Comparison of ENCODE assay signal across 8 cellular contexts in the genomic region with DNA sequence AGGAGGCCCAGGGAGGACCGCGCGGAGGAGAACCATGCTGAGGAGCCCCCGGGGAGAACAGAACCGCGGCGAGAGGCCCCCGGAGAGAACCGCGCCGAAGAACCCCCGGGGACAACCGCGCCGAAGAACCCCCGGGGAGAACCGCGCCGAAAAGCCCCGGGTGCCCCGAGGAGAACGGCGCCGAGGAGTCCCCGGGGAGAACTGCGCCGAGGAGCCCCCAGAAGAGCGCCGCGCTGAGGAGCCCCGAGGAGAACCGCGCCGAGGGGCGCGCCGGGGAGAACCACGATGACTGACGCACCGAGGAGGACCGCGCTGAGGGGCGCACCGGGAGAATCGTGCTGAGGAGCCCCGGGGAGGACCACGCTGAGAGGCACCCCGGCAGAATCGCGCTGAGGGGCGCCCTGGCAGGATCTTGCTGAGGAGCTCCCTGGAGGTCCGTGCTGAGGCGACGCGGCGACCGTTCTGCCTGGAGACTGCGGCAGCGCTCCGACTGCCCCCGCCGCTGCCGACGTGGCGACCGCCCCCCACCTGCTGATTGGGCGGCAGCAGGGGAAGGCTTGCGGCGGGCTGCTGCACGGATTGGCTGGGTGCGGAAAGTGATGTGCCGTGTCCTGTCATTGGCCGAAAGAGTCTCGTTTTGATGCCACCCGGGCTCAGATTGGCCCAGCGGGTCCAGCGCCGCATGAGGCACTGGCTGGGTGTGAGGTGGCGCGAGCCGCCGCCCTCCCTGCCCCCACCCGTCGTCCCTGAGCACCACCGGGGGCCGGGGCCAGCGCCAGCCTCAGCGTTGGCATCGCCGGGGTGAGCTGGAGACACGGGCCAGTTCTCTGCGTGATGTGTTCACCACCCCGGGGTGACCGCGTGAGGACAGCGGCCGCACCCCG. TPM values are rescaled to one million over a fixed set of nuclear protein-coding genes. Genes with fewer than 3 reads are reported as not detected.
DNase-seq lines count a peak whose midpoint lies in the region; ATAC-seq and TF ChIP-seq lines count a peak whose summit lies in the region.

KCNQ1OT1 (minus strand) TSS at position 464 of the 884 bp plus-strand sequence.

- peak within 1 kb of the TSS; percentile 80 for H3K4me2 ChIP-seq in OCI-LY1 (ENCODE audit: low read length)

- BruUV-seq in Calu3 (replicated peaks; lab: Mats Ljungman, UMichigan) = no TSS peak

- H3F3A ChIP-seq in OCI-LY1 (ENCODE audit: insufficient read depth, low read length) = no peaks in the 10 kb centered on the region

- no peaks in the 10 kb centered on the region for H3K27me3 Mint-ChIP-seq in Calu3 (ENCODE audit: unreplicated experiment)

- peaks cover 19% of the 10 kb centered on the region for H3K36me3 Mint-ChIP-seq in Calu3 (ENCODE audit: insufficient read depth, unreplicated experiment)

- H3K9me3 Mint-ChIP-seq in Calu3 (ENCODE audit: low read depth, unreplicated experiment) = no peaks in the 10 kb centered on the region

- H3K79me2 ChIP-seq in OCI-LY1 (ENCODE audit: insufficient read depth, low read length) = peaks cover 21% of the 10 kb centered on the region

- H3K4me3 Mint-ChIP-seq in Calu3 (ENCODE audit: low read depth, unreplicated experiment) = peak within 1 kb of the TSS; percentile 62

- H4K20me1 ChIP-seq in OCI-LY1 (ENCODE audit: insufficient read depth, low read length) = no peaks in the 10 kb centered on the region

- peak within 1 kb of the TSS; percentile 30 for H3K27ac Mint-ChIP-seq in Calu3 (ENCODE audit: unreplicated experiment)

- H3K4me1 ChIP-seq in OCI-LY1 (ENCODE audit: insufficient read depth, low read length, severe bottlenecking) (peaks cover 76% of the 10 kb centered on the region), mucosa of rectum (ENCODE audit: control insufficient read depth in 2 of 2, insufficient read depth in 2 of 2, low read length in 2 of 2) (peaks cover 0 to 9% of the 10 kb centered on the region in 2 donors)

- DNase-seq in Calu3 (peak; percentile 78), HUDEP-2 (lab: John Stamatoyannopoulos, UW; ENCODE audit: unreplicated experiment in 76 of 76) (peak in 73 of 76 experiments; percentile 43 to 89 (median 79)), activated T-cell treated with anti-CD3 and anti-CD28 coated beads for 4 hours (peak; percentile 74), epithelial cell of proximal tubule (ENCODE audit: low read depth) (peak; percentile 38)
- DNase-seq in stimulated activated CD8-positive, alpha-beta memory T cell treated with anti-CD3 and anti-CD28 coated beads, Interleukin-4, amount 100 ng/mL, for 24 hours (ENCODE audit: low read depth) = peak; percentile 70

- H3K9me2 ChIP-seq in OCI-LY1 (ENCODE audit: low read depth, low read length) = no peaks in the 10 kb centered on the region

- no peaks in the 10 kb centered on the region for H3K27me3 ChIP-seq in OCI-LY1 (ENCODE audit: insufficient read depth, low read length)
- no peaks in the 10 kb centered on the region for H3K27me3 ChIP-seq in mucosa of rectum (ENCODE audit: control insufficient read depth in 2 of 2, insufficient read depth in 2 of 2, low read length in 2 of 2)

- CTCF ChIA-PET in Calu3 (lab: Charles Lee) = interaction anchor here (0.7 kb wide), 1 partner anchor 43 kb away, joined by 3 read pairs; no protein-coding TSS in a partner anchor

- peak within 1 kb of the TSS; percentile 74 for H3K27ac ChIP-seq in OCI-LY1 (ENCODE audit: low read depth, low read length, poor library complexity, severe bottlenecking)
- peak within 1 kb of the TSS; percentile 94 to 95 for H3K27ac ChIP-seq in mucosa of rectum (ENCODE audit: low read depth in 2 of 2, low read length in 2 of 2)

- no peak within 1 kb of the TSS for H2AFZ ChIP-seq in OCI-LY1 (ENCODE audit: low read length)

- H3K36me3 ChIP-seq in OCI-LY1 (ENCODE audit: insufficient read depth, low read length) (no peaks in the 10 kb centered on the region), mucosa of rectum (ENCODE audit: control insufficient read depth in 2 of 2, insufficient read depth in 2 of 2, low read length in 2 of 2) (no peaks in the 10 kb centered on the region)

- no peak for TF ChIP-seq CTCF in Calu3 (IDR thresholded peaks at IDR 0.05; ENCODE audit: unreplicated experiment)
- no peak for TF ChIP-seq CTCF in OCI-LY1 (IDR thresholded peaks at IDR 0.05; ENCODE audit: low read length)
- no peak for TF ChIP-seq CTCF in epithelial cell of proximal tubule (conservative IDR thresholded peaks at IDR 0.05; ENCODE audit: low read depth, low read length)

- H3K9ac ChIP-seq in OCI-LY1 (ENCODE audit: low read length) = peak within 1 kb of the TSS; percentile 97
- H3K9ac ChIP-seq in mucosa of rectum (ENCODE audit: low read depth in 1 of 2, low read length in 2 of 2) = peak within 1 kb of the TSS; percentile 77 to 91

- no peaks in the 10 kb centered on the region for H3K9me3 ChIP-seq in OCI-LY1 (ENCODE audit: low read length)
- H3K9me3 ChIP-seq in mucosa of rectum (ENCODE audit: control insufficient read depth in 2 of 2, low read length in 2 of 2) = no peaks in the 10 kb centered on the region

- intact Hi-C loops in Calu3 (cut with micrococcal nuclease; ENCODE audit: unreplicated experiment) = loop anchor here (10.0 kb wide), 1 partner anchor 165 kb away; no protein-coding TSS in a partner anchor

- peak; percentile 89 for ATAC-seq in GM21381 (IDR thresholded peaks at IDR 0.05; ENCODE audit: unreplicated experiment)

- H3K4me3 ChIP-seq in OCI-LY1 (ENCODE audit: low read depth, low read length, poor library complexity, severe bottlenecking) = peak within 1 kb of the TSS; percentile 85
- peak within 1 kb of the TSS; percentile 80 for H3K4me3 ChIP-seq in epithelial cell of proximal tubule (ENCODE audit: low read depth, low read length)
- H3K4me3 ChIP-seq in mucosa of rectum (ENCODE audit: low read length in 2 of 2) = peak within 1 kb of the TSS; percentile 74 to 78

- no peaks in the 10 kb centered on the region for H3K4me1 Mint-ChIP-seq in Calu3 (ENCODE audit: low read depth, unreplicated experiment)

RNA-seq across cellular contexts. Expression of gene KCNQ1OT1, which starts in this region (rescaled TPM):
- 1.2 and 1.3 TPM in 2 replicates for total RNA-seq in Calu3 (2022)
- 0.14 and 0.63 TPM in 2 replicates for total RNA-seq in epithelial cell of proximal tubule

Comparison
In these comparisons a context has a peak if more than half of its experiments do, and no peak if none do; other contexts are left out.
1. Peak in every context shown above with its lines: DNase-seq, ATAC-seq, H3K4me3 ChIP-seq and H3K27ac ChIP-seq.
2. Peak in DNase-seq and H3K4me3 ChIP-seq in epithelial cell of proximal tubule; RNA of the gene not detected or under 1 TPM.